Comparison of ENCODE assay signal across 10 cellular contexts in the genomic region with DNA sequence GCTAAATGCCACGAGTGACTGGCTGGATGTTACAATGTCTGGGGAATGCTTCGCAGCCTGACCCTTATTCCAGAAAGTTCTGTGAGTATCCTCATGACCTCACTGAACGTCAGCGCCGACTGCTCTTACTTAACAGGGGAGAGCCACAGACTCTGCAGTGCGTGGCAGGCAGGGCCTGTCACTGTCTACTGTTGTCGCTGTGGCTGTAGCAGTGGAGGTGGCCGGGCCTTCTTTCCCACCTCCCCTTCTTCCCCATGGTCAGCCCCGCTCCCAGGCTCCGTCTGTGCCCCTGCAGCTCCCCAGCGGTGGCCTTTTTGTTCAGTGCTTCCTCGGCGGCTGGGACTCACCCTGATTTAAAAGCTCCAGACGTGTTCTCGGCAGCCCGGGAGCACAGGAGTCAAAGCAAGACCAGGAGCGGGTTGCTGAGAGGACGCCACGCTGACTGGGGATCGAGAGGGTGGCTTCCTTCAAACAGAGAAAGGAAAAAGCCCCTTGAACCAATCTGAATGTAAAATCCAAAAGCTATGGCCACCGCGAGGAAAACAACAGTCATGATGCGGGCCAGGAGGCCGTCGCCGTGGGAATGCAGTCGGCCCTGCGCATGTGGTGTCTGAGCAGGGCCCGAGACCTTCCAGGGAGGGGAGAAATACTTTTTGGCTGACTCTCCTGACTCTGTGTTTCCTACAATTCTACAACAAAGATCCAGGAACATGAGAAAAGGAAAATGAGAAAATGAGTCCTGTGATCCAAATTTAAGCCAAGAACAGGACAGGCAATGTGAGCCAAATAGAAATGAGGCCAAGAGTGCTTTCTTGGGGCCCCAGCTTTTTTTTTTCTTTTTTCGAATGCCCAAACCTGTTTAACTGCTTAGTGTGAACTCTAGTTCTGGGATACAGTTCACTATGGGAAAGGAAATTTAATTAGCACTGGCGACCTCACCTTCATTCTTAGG. TPM values are rescaled to one million over a fixed set of nuclear protein-coding genes. Genes with fewer than 3 reads are reported as not detected.
A peak's percentile ranks its signal among the peaks of the same experiment; 100 is the strongest.
DNase-seq lines count a peak whose midpoint lies in the region; ATAC-seq and TF ChIP-seq lines count a peak whose summit lies in the region.
"Had no signal": no experiment of that assay in that cellular context is flagged by ENCODE, and none has a peak within 500 bp of the region (broad histone marks: within the 10 kb centered on the region; RNA-seq: fewer than 3 reads in every experiment).

No MANE protein-coding gene starts in this region.

- TF ChIP-seq CTCF in fibroblast of mammary gland (conservative IDR thresholded peaks at IDR 0.05; ENCODE audit: control insufficient read depth, insufficient read depth, low read depth, low read length) (no peak), neural progenitor cell (IDR thresholded peaks at IDR 0.05) (no peak)

- TF ChIP-seq POLR2A in erythroblast (IDR thresholded peaks at IDR 0.05; ENCODE audit: low read length), result no peak

- no peak for DNase-seq in stimulated activated naive CD8-positive, alpha-beta T cell treated with anti-CD3 and anti-CD28 coated beads, Interleukin-15, amount 100 ng/mL, for 72 hours
- no peak for DNase-seq in stimulated activated naive CD8-positive, alpha-beta T cell treated with anti-CD3 and anti-CD28 coated beads, Interleukin-15, Interleukin-2, amounts not matched to agents 100 U/mL and 50 U/mL, for 24 hours
- DNase-seq in fibroblast of mammary gland (ENCODE audit: low read depth) (peak; percentile 94), neural progenitor cell (ENCODE audit: low spot score) (peak; percentile 42), erythroblast (lab: John Stamatoyannopoulos, UW) (no peak), UCSD-AML1 (lab: John Stamatoyannopoulos, UW; ENCODE audit: unreplicated experiment) (no peak)
- no peak for DNase-seq in central memory CD4-positive, alpha-beta T cell
- DNase-seq: CD4-positive, CD25-positive, alpha-beta regulatory T cell had no signal

- peaks cover 6% of the 10 kb centered on the region for H4K20me1 ChIP-seq in neural progenitor cell (ENCODE audit: low read depth)

- no peaks in the 10 kb centered on the region for H3K27me3 ChIP-seq in neural progenitor cell
- H3K27me3 ChIP-seq: SJSA1 had no signal

- H3K79me2 ChIP-seq in neural progenitor cell (ENCODE audit: low read depth), result no peaks in the 10 kb centered on the region

- no peaks in the 10 kb centered on the region for H3K36me3 Mint-ChIP-seq in neural progenitor cell
- H3K36me3 Mint-ChIP-seq: CD4-positive, CD25-positive, alpha-beta regulatory T cell had no signal

- H3K4me3 ChIP-seq in fibroblast of mammary gland (ENCODE audit: control insufficient read depth, low read depth, low read length), result no peak overlapping the region
- H3K4me3 ChIP-seq in neural progenitor cell, result no peak overlapping the region
- H3K4me3 ChIP-seq: SJSA1 had no signal

- H3K27me3 Mint-ChIP-seq in stimulated activated naive CD8-positive, alpha-beta T cell treated with anti-CD3 and anti-CD28 coated beads, Interleukin-15, amount 100 ng/mL, for 72 hours, result peaks cover 24% of the 10 kb centered on the region
- peaks cover 6% of the 10 kb centered on the region for H3K27me3 Mint-ChIP-seq in neural progenitor cell (ENCODE audit: insufficient read depth, low read depth)

- H3K4me1 ChIP-seq in neural progenitor cell, result peaks cover 43% of the 10 kb centered on the region

- no peak overlapping the region for H3K4me2 ChIP-seq in neural progenitor cell

- H3K4me3 Mint-ChIP-seq in stimulated activated naive CD8-positive, alpha-beta T cell treated with anti-CD3 and anti-CD28 coated beads, Interleukin-15, amount 100 ng/mL, for 72 hours, result no peak overlapping the region
- no peak overlapping the region for H3K4me3 Mint-ChIP-seq in neural progenitor cell
- H3K4me3 Mint-ChIP-seq: CD4-positive, CD25-positive, alpha-beta regulatory T cell had no signal

- peaks cover 23% of the 10 kb centered on the region for H3F3A ChIP-seq in neural progenitor cell (ENCODE audit: low read depth)

- no peaks in the 10 kb centered on the region for H3K9me3 ChIP-seq in neural progenitor cell (ENCODE audit: low read depth)
- H3K9me3 ChIP-seq: SJSA1 had no signal

- no peak overlapping the region for H3K27ac ChIP-seq in neural progenitor cell
- H3K27ac ChIP-seq: SJSA1 had no signal

- no peaks in the 10 kb centered on the region for H3K36me3 ChIP-seq in neural progenitor cell
- H3K36me3 ChIP-seq: SJSA1 had no signal

- H3K9ac ChIP-seq in neural progenitor cell, result no peak overlapping the region

- no peaks in the 10 kb centered on the region for H3K9me3 Mint-ChIP-seq in stimulated activated naive CD8-positive, alpha-beta T cell treated with anti-CD3 and anti-CD28 coated beads, Interleukin-15, amount 100 ng/mL, for 72 hours
- H3K9me3 Mint-ChIP-seq in neural progenitor cell, result no peaks in the 10 kb centered on the region
- H3K9me3 Mint-ChIP-seq: CD4-positive, CD25-positive, alpha-beta regulatory T cell had no signal

- H3K4me1 Mint-ChIP-seq in stimulated activated naive CD8-positive, alpha-beta T cell treated with anti-CD3 and anti-CD28 coated beads, Interleukin-15, amount 100 ng/mL, for 72 hours, result peaks cover 28% of the 10 kb centered on the region
- peaks cover 83% of the 10 kb centered on the region for H3K4me1 Mint-ChIP-seq in neural progenitor cell

- no peak for ATAC-seq in stimulated activated naive CD8-positive, alpha-beta T cell treated with anti-CD3 and anti-CD28 coated beads, Interleukin-15, amount 100 ng/mL, for 72 hours
- no peak for ATAC-seq in stimulated activated naive CD8-positive, alpha-beta T cell treated with anti-CD3 and anti-CD28 coated beads, Interleukin-15, Interleukin-2, amounts not matched to agents 100 U/mL and 50 U/mL, for 24 hours
- ATAC-seq in GM21723 (IDR thresholded peaks at IDR 0.05; ENCODE audit: unreplicated experiment), result no peak

- peak overlapping the region; percentile 96 for H2AFZ ChIP-seq in neural progenitor cell (replicated peaks)

- peak overlapping the region; percentile 38 to 91 for H3K27ac Mint-ChIP-seq in stimulated activated naive CD8-positive, alpha-beta T cell treated with anti-CD3 and anti-CD28 coated beads, Interleukin-15, amount 100 ng/mL, for 72 hours
- H3K27ac Mint-ChIP-seq in neural progenitor cell, result peak overlapping the region; percentile 97
- H3K27ac Mint-ChIP-seq: CD4-positive, CD25-positive, alpha-beta regulatory T cell had no signal

RNA-seq across cellular contexts. Expression of a gene that starts 52.5 kb away (rescaled TPM):
- total RNA-seq in neural progenitor cell (ENCODE audit: low replicate concordance), result 60.1 and 99.0 TPM in 2 replicates

Comparison
In these comparisons a context has a peak if more than half of its experiments do, and no peak if none do; other contexts are left out.
1. DNase-seq: peak in fibroblast of mammary gland (single experiment) and neural progenitor cell (single experiment); none in stimulated activated naive CD8-positive, alpha-beta T cell treated with anti-CD3 and anti-CD28 coated beads, Interleukin-15, amount 100 ng/mL, for 72 hours (0 of 2), stimulated activated naive CD8-positive, alpha-beta T cell treated with anti-CD3 and anti-CD28 coated beads, Interleukin-15, Interleukin-2, amounts not matched to agents 100 U/mL and 50 U/mL, for 24 hours (single experiment), erythroblast (0 of 2), central memory CD4-positive, alpha-beta T cell (single experiment) and UCSD-AML1 (single experiment).